In the genomic region with DNA sequence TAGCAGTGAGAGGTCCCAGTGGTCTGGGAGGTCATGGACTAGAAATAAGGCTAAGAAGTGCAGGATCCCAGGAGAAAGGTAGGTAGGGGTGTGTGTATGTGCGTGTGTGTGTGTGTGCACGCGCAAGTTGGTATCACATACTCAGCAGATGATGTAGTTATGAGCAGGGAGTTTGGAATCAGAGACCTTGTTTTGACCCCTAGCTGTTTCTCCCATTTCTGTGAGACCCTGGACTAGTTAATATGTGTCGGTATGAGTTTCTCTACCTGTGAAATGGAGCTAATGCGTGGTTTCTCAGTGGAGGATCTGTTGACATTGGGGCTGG, we compare ENCODE assay signal across 13 cellular contexts. TPM values are rescaled to one million over a fixed set of nuclear protein-coding genes. Genes with fewer than 3 reads are reported as not detected.
A peak's percentile ranks its signal among the peaks of the same experiment; 100 is the strongest.
DNase-seq lines count a peak whose midpoint lies in the region; ATAC-seq and TF ChIP-seq lines count a peak whose summit lies in the region.
"Had no signal": no experiment of that assay in that cellular context is flagged by ENCODE, and none has a peak within 500 bp of the region (broad histone marks: within the 10 kb centered on the region; RNA-seq: fewer than 3 reads in every experiment).

No MANE protein-coding gene starts in this region.

- peak; percentile 24 for DNase-seq in M059J (ENCODE audit: low read depth)
- DNase-seq in epithelial cell of proximal tubule (ENCODE audit: low read depth) = no peak
- no peak for DNase-seq in mucosa of descending colon
- no peak for DNase-seq in glomerular visceral epithelial cell (ENCODE audit: extremely low spot score)
- no peak for DNase-seq in NCI-H774 (lab: John Stamatoyannopoulos, UW)
- DNase-seq in activated naive CD4-positive, alpha-beta T cell treated with anti-CD3 and anti-CD28 coated beads for 36 hours = no peak
- DNase-seq: GF-D8; Karpas-422; stimulated activated CD4-positive, alpha-beta T cell treated with anti-CD3 and anti-CD28 coated beads, Interleukin-2, amount 100 ng/mL, for 24 hours had no signal

- CTCF ChIA-PET in activated naive CD4-positive, alpha-beta T cell treated with anti-CD3 and anti-CD28 coated beads for 36 hours (lab: Charles Lee) = interaction anchor here (0.9 kb wide), 1 partner anchor 8 kb away, joined by 3 read pairs; no protein-coding TSS in a partner anchor

- H3K27me3 Mint-ChIP-seq in activated naive CD4-positive, alpha-beta T cell treated with anti-CD3 and anti-CD28 coated beads for 36 hours (ENCODE audit: low read depth) = peaks cover 17% of the 10 kb centered on the region

- peaks cover 2% of the 10 kb centered on the region for H3K4me1 ChIP-seq in mucosa of descending colon (ENCODE audit: low read depth)

- no peak overlapping the region for H3K27ac Mint-ChIP-seq in activated naive CD4-positive, alpha-beta T cell treated with anti-CD3 and anti-CD28 coated beads for 36 hours
- H3K27ac Mint-ChIP-seq: activated naive CD4-positive, alpha-beta T cell treated with anti-CD3 and anti-CD28 coated beads, Interleukin-2, amount 50 U/mL, for 72 hours; T-helper 2 cell treated with Interferon-gamma antibody and Interleukin-4, amounts not matched to agents 5 μg/mL and 100 μg/mL, for 36 hours had no signal

- intact Hi-C loops in mucosa of descending colon (cut with DNase I, micrococcal nuclease) = no loop called here
- intact Hi-C loops in activated naive CD4-positive, alpha-beta T cell treated with anti-CD3 and anti-CD28 coated beads for 36 hours (cut with micrococcal nuclease) = no loop called here

- no peaks in the 10 kb centered on the region for H3K36me3 Mint-ChIP-seq in activated naive CD4-positive, alpha-beta T cell treated with anti-CD3 and anti-CD28 coated beads for 36 hours (ENCODE audit: low read depth)
- H3K36me3 Mint-ChIP-seq: activated naive CD4-positive, alpha-beta T cell treated with anti-CD3 and anti-CD28 coated beads, Interleukin-2, amount 50 U/mL, for 72 hours had no signal

- no peaks in the 10 kb centered on the region for H3K36me3 ChIP-seq in mucosa of descending colon (ENCODE audit: low read depth)

- H3K9me3 Mint-ChIP-seq in activated naive CD4-positive, alpha-beta T cell treated with anti-CD3 and anti-CD28 coated beads for 36 hours = no peaks in the 10 kb centered on the region
- H3K9me3 Mint-ChIP-seq: activated naive CD4-positive, alpha-beta T cell treated with anti-CD3 and anti-CD28 coated beads, Interleukin-2, amount 50 U/mL, for 72 hours; T-helper 2 cell treated with Interferon-gamma antibody and Interleukin-4, amounts not matched to agents 5 μg/mL and 100 μg/mL, for 36 hours had no signal

- H3K4me3 ChIP-seq in epithelial cell of proximal tubule (ENCODE audit: low read depth, low read length) (peak overlapping the region; percentile 59), mucosa of descending colon (no peak overlapping the region)

- H3K9me3 ChIP-seq in mucosa of descending colon = no peaks in the 10 kb centered on the region

- peak overlapping the region; percentile 44 for H3K27ac ChIP-seq in temporal lobe (ENCODE audit: low read depth, low read length)

- H3K4me1 Mint-ChIP-seq in activated naive CD4-positive, alpha-beta T cell treated with anti-CD3 and anti-CD28 coated beads for 36 hours (ENCODE audit: low read depth) = peaks cover 3% of the 10 kb centered on the region

- no peak for TF ChIP-seq CTCF in epithelial cell of proximal tubule (conservative IDR thresholded peaks at IDR 0.05; ENCODE audit: low read depth, low read length)
- no peak for TF ChIP-seq CTCF in mucosa of descending colon (IDR thresholded peaks at IDR 0.05)

- no peak overlapping the region for H3K4me3 Mint-ChIP-seq in activated naive CD4-positive, alpha-beta T cell treated with anti-CD3 and anti-CD28 coated beads for 36 hours
- H3K4me3 Mint-ChIP-seq: T-helper 2 cell treated with Interferon-gamma antibody and Interleukin-4, amounts not matched to agents 5 μg/mL and 100 μg/mL, for 36 hours had no signal

- ATAC-seq in mucosa of descending colon = peak; percentile 12
- no peak for ATAC-seq in HG02588 (IDR thresholded peaks at IDR 0.05; ENCODE audit: unreplicated experiment)
- ATAC-seq: activated naive CD4-positive, alpha-beta T cell treated with anti-CD3 and anti-CD28 coated beads, Interleukin-2, amount 50 U/mL, for 72 hours had no signal

RNA-seq across cellular contexts. Expression of a gene that starts 1.3 kb away (rescaled TPM):
- total RNA-seq in M059J (2014; rRNA removed; shearing (Covaris generic)) = 13.0 and 17.0 TPM in 2 replicates
- total RNA-seq in epithelial cell of proximal tubule (1.8 and 49.8 TPM in 2 replicates), mucosa of descending colon (100 to 1,000 TPM in 2 of 3 donors, 10 to 100 TPM in 1; 31.0 to 224 (median 112) TPM), temporal lobe (11.3 TPM)
- under 1 TPM; 0.17 to 0.43 TPM for total RNA-seq in activated naive CD4-positive, alpha-beta T cell treated with anti-CD3 and anti-CD28 coated beads for 36 hours

RNA-seq across cellular contexts. Expression of a gene that starts 31.3 kb away (rescaled TPM):
- 269 and 314 TPM in 2 replicates for total RNA-seq in M059J (2014; rRNA removed; shearing (Covaris generic))
- 12.2 and 19.4 TPM in 2 replicates for total RNA-seq in epithelial cell of proximal tubule
- total RNA-seq in mucosa of descending colon = 10 to 100 TPM; 26.1 to 57.3 (median 53.9) TPM
- total RNA-seq in temporal lobe = 40.8 TPM
- total RNA-seq in activated naive CD4-positive, alpha-beta T cell treated with anti-CD3 and anti-CD28 coated beads for 36 hours = 100 to 1,000 TPM; 187 to 194 TPM

RNA-seq across cellular contexts. Expression of a gene that starts 50.9 kb away (rescaled TPM):
- 0.25 and 0.79 TPM in 2 replicates for total RNA-seq in M059J (2014; rRNA removed; shearing (Covaris generic))
- total RNA-seq in epithelial cell of proximal tubule (0.86 TPM in 1 of 2 replicates, not detected in the other), mucosa of descending colon (1 to 10 TPM in 1 of 3 donors, under 1 TPM in 2; 0.39 to 2.4 (median 0.58) TPM), temporal lobe (3.7 TPM)
- total RNA-seq in activated naive CD4-positive, alpha-beta T cell treated with anti-CD3 and anti-CD28 coated beads for 36 hours = under 1 TPM; 0.17 to 0.54 TPM

RNA-seq across cellular contexts. Expression of a gene that starts 58.8 kb away (rescaled TPM):
- 18.4 and 30.7 TPM in 2 replicates for total RNA-seq in M059J (2014; rRNA removed; shearing (Covaris generic))
- total RNA-seq in epithelial cell of proximal tubule = 13.1 and 24.0 TPM in 2 replicates
- 10 to 100 TPM; 10.0 to 13.1 (median 10.9) TPM for total RNA-seq in mucosa of descending colon
- total RNA-seq in temporal lobe = 9.8 TPM
- total RNA-seq in activated naive CD4-positive, alpha-beta T cell treated with anti-CD3 and anti-CD28 coated beads for 36 hours = 10 to 100 TPM; 11.3 to 14.2 TPM
